ENCODE assay signal across 28 cellular contexts in the genomic region with DNA sequence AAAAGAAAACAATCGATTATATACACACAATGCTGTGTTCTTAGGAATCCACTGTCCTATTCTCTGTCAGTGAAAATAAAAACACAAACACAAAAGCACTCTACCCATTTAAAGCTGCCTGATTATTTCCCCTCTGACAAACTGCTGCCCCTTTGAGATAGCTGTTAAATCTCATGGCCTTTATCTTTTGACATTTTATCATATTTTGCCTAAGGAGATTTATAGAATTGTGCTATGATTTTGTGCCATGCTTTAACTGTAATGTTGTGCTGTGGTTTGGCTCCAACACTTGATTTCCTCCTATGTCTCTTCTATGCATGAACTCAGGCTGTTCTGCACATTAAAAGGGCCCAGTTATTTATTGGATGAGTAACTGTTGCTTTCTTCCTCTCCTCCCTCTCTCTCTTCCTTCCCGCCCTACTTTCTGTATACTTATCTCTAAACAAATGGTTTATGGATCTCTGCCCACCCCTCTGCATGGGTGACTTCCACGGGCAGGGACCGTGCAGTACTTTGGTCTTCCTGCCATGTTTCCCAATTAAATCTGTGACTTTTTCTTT.
"Had no signal": no experiment of that assay in that cellular context is flagged by ENCODE, and none has a peak within 500 bp of the region (broad histone marks: within the 10 kb centered on the region; RNA-seq: fewer than 3 reads in every experiment).

No MANE protein-coding gene starts in this region.

- H3K4me3 Mint-ChIP-seq: activated CD4-positive, alpha-beta memory T cell treated with anti-CD3 and anti-CD28 coated beads, Interleukin-2, amount 10 ng/mL, durations not matched to agents 7 days and 5 days; activated naive CD4-positive, alpha-beta T cell treated with anti-CD3 and anti-CD28 coated beads, Interleukin-2, amount 50 U/mL, for 24 hours; activated naive CD8-positive, alpha-beta T cell treated with anti-CD3 and anti-CD28 coated beads, Interleukin-2, amount 10 ng/mL, durations not matched to agents 7 days and 5 days; activated T-cell treated with anti-CD3 and anti-CD28 coated beads, Interleukin-2, amount 50 U/mL, for 72 hours; activated T-helper 17 cell treated with anti-CD3 and anti-CD28 coated beads, Interleukin-2, amount 50 U/mL, for 72 hours had no signal

- H3K9me3 Mint-ChIP-seq: activated naive CD4-positive, alpha-beta T cell treated with anti-CD3 and anti-CD28 coated beads, Interleukin-2, amount 50 U/mL, for 24 hours had no signal

- H3K27ac Mint-ChIP-seq: activated CD4-positive, alpha-beta memory T cell treated with anti-CD3 and anti-CD28 coated beads, Interleukin-2, amount 10 ng/mL, durations not matched to agents 7 days and 5 days; activated naive CD4-positive, alpha-beta T cell treated with anti-CD3 and anti-CD28 coated beads, Interleukin-2, amount 50 U/mL, for 24 hours; activated naive CD8-positive, alpha-beta T cell treated with anti-CD3 and anti-CD28 coated beads, Interleukin-2, amount 10 ng/mL, durations not matched to agents 7 days and 5 days; activated T-cell treated with anti-CD3 and anti-CD28 coated beads, Interleukin-2, amount 50 U/mL, for 72 hours; activated T-helper 17 cell treated with anti-CD3 and anti-CD28 coated beads, Interleukin-2, amount 50 U/mL, for 72 hours had no signal

- H3K4me1 Mint-ChIP-seq: activated CD4-positive, alpha-beta memory T cell treated with anti-CD3 and anti-CD28 coated beads, Interleukin-2, amount 10 ng/mL, durations not matched to agents 7 days and 5 days; activated naive CD4-positive, alpha-beta T cell treated with anti-CD3 and anti-CD28 coated beads, Interleukin-2, amount 50 U/mL, for 24 hours; activated naive CD8-positive, alpha-beta T cell treated with anti-CD3 and anti-CD28 coated beads, Interleukin-2, amount 10 ng/mL, durations not matched to agents 7 days and 5 days; activated T-helper 17 cell treated with anti-CD3 and anti-CD28 coated beads, Interleukin-2, amount 50 U/mL, for 72 hours had no signal

- H3K36me3 Mint-ChIP-seq: activated naive CD4-positive, alpha-beta T cell treated with anti-CD3 and anti-CD28 coated beads, Interleukin-2, amount 50 U/mL, for 24 hours; activated naive CD8-positive, alpha-beta T cell treated with anti-CD3 and anti-CD28 coated beads, Interleukin-2, amount 10 ng/mL, durations not matched to agents 7 days and 5 days had no signal

- ATAC-seq: activated T-cell treated with anti-CD3 and anti-CD28 coated beads, Interleukin-2, amount 50 U/mL, for 72 hours; activated T-helper 17 cell treated with anti-CD3 and anti-CD28 coated beads, Interleukin-2, amount 50 U/mL, for 72 hours; body of pancreas; Right ventricle myocardium inferior had no signal

- DNase-seq: activated CD4-positive, alpha-beta memory T cell treated with anti-CD3 and anti-CD28 coated beads, Interleukin-2, amount 10 ng/mL, durations not matched to agents 7 days and 5 days; activated CD4-positive, alpha-beta T cell treated with anti-CD3 and anti-CD28 coated beads for 1 hour; activated CD4-positive, alpha-beta T cell treated with anti-CD3 and anti-CD28 coated beads for 48 hours; activated CD4-positive, CD25-positive, alpha-beta regulatory T cell; activated effector memory CD4-positive, alpha-beta T cell treated with anti-CD3 and anti-CD28 coated beads, Interleukin-2, amount 50 U/mL, for 16 hours; activated naive CD4-positive, alpha-beta T cell; activated naive CD8-positive, alpha-beta T cell treated with anti-CD3 and anti-CD28 coated beads, Interleukin-2, amount 10 ng/mL, durations not matched to agents 7 days and 5 days; activated T-cell treated with anti-CD3 and anti-CD28 coated beads, Interleukin-2, amount 50 U/mL, for 1 hour; activated T-cell treated with anti-CD3 and anti-CD28 coated beads, Interleukin-2, amount 50 U/mL, for 72 hours; amygdala; body of pancreas; Kasumi-1; KG1; MM.1S; MV-4-11; NCI-H1092; NCI-H1436 treated with DMSO at 0.1 percent for 48 hours; NCI-H1694 treated with DMSO at 0.1 percent for 48 hours; NCI-H2029; NCI-H345; NCI-H524 treated with DMSO at 0.1 percent for 48 hours; PC-9; SIG-M5; T1000; WERI-Rb-1 had no signal

- H3K27me3 Mint-ChIP-seq: activated CD4-positive, alpha-beta memory T cell treated with anti-CD3 and anti-CD28 coated beads, Interleukin-2, amount 10 ng/mL, durations not matched to agents 7 days and 5 days; activated naive CD4-positive, alpha-beta T cell treated with anti-CD3 and anti-CD28 coated beads, Interleukin-2, amount 50 U/mL, for 24 hours; activated naive CD8-positive, alpha-beta T cell treated with anti-CD3 and anti-CD28 coated beads, Interleukin-2, amount 10 ng/mL, durations not matched to agents 7 days and 5 days; activated T-helper 17 cell treated with anti-CD3 and anti-CD28 coated beads, Interleukin-2, amount 50 U/mL, for 72 hours had no signal
